8 cellular contexts compared by ENCODE assay signal in the genomic region with DNA sequence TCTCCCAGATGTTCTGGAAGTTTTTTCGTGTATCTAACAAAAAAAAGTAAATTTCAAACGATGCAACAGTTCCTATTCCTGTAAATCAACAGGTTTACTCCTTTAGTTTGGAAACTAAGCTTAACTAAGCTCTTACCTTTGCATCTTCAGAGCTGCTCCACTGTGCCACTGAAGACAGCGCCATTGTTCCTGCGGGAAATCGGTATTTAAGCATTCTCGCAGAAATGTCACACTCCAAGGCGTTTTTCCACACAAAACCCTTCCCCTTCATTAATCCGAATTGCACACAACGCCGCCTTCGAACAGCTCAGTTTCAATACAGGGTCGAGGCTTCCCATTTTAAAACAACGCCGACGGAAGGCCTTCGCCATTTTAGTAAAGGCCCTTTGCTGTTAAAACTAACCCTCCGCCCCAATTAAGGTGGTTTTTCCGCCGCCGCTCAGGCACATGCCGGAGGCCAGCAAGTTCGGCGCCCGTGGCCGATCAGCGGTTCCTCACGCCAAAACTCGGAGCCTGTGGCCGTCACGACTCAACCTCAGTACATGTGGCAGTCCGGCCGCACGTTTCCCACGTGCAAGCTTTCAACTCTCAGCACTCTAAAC. TPM values are rescaled to one million over a fixed set of nuclear protein-coding genes. Genes with fewer than 3 reads are reported as not detected.
A peak's percentile ranks its signal among the peaks of the same experiment; 100 is the strongest.
DNase-seq lines count a peak whose midpoint lies in the region; ATAC-seq and TF ChIP-seq lines count a peak whose summit lies in the region.

No MANE protein-coding gene starts in this region.

- peak overlapping the region; percentile 97 for H3K27ac Mint-ChIP-seq in CD4-positive, alpha-beta T cell
- peak overlapping the region; percentile 99 for H3K27ac Mint-ChIP-seq in mesothelial cell of epicardium

- no peaks in the 10 kb centered on the region for H3K27me3 Mint-ChIP-seq in CD4-positive, alpha-beta T cell
- H3K27me3 Mint-ChIP-seq in mesothelial cell of epicardium (ENCODE audit: low read depth), result peaks cover 1% of the 10 kb centered on the region

- intact Hi-C loops in CD4-positive, alpha-beta T cell (cut with DNase I, micrococcal nuclease), result loop anchor here (1.0 to 10.0 kb wide), 7 partner anchors 8 to 323 kb away; a partner anchor contains a TSS

- H3K4me3 ChIP-seq in LNCaP clone FGC (ENCODE audit: low read depth, low read length) (peak overlapping the region; percentile 77), choroid plexus epithelial cell (ENCODE audit: low read depth, low read length) (peak overlapping the region; percentile 92)

- peak overlapping the region; percentile 98 for H3K4me3 Mint-ChIP-seq in CD4-positive, alpha-beta T cell
- peak overlapping the region; percentile 98 for H3K4me3 Mint-ChIP-seq in mesothelial cell of epicardium

- H3K9me3 Mint-ChIP-seq in CD4-positive, alpha-beta T cell, result no peaks in the 10 kb centered on the region
- H3K9me3 Mint-ChIP-seq in mesothelial cell of epicardium, result peaks cover 5% of the 10 kb centered on the region

- peak; percentile 14 for ATAC-seq in CD4-positive, alpha-beta T cell (ENCODE audit: poor library complexity)

- H3K36me3 Mint-ChIP-seq in CD4-positive, alpha-beta T cell (ENCODE audit: low read depth), result peaks cover 57% of the 10 kb centered on the region
- H3K36me3 Mint-ChIP-seq in mesothelial cell of epicardium, result peaks cover 8% of the 10 kb centered on the region

- DNase-seq in CD4-positive, alpha-beta T cell, result no peak
- DNase-seq in LNCaP clone FGC (ENCODE audit: low read depth) (no peak), choroid plexus epithelial cell (ENCODE audit: low read depth) (no peak), mesothelial cell of epicardium (ENCODE audit: low spot score in 2 of 2, unreplicated experiment in 2 of 2) (no peak), UCSD-AML1 (lab: John Stamatoyannopoulos, UW; ENCODE audit: unreplicated experiment) (no peak), SHP77 treated with DMSO at 0.1 percent for 48 hours (lab: John Stamatoyannopoulos, UW) (no peak), iPS-NIHi7 (ENCODE audit: extremely low spot score) (no peak)
- DNase-seq in central memory CD4-positive, alpha-beta T cell, result no peak

- TF ChIP-seq CTCF in CD4-positive, alpha-beta T cell (IDR thresholded peaks at IDR 0.05), result no peak
- TF ChIP-seq CTCF in LNCaP clone FGC (IDR thresholded peaks at IDR 0.05; ENCODE audit: control insufficient read depth, extremely low read depth, insufficient read depth) (no peak), choroid plexus epithelial cell (conservative IDR thresholded peaks at IDR 0.05; ENCODE audit: low read depth, low read length) (no peak), mesothelial cell of epicardium (IDR thresholded peaks at IDR 0.05; ENCODE audit: unreplicated experiment) (no peak)

- no peaks in the 10 kb centered on the region for H3K9me3 ChIP-seq in CD4-positive, alpha-beta T cell (ENCODE audit: control insufficient read depth, low read length)

- CTCF ChIA-PET in CD4-positive, alpha-beta T cell (lab: Charles Lee), result interaction anchor here (0.8 to 3.0 kb wide), 7 partner anchors 8 to 147 kb away, joined by 3 to 14 read pairs (median 7); a partner anchor contains a TSS

- POLR2A ChIA-PET in CD4-positive, alpha-beta T cell (lab: Charles Lee), result interaction anchor here (0.6 to 5.8 kb wide), 30 partner anchors 8 to 1819 kb away, joined by 3 to 849 read pairs (median 5); a partner anchor contains a TSS

- no peaks in the 10 kb centered on the region for H3K27me3 ChIP-seq in CD4-positive, alpha-beta T cell (ENCODE audit: control insufficient read depth, insufficient read depth, low read length)

- peaks cover 58% of the 10 kb centered on the region for H3K4me1 Mint-ChIP-seq in CD4-positive, alpha-beta T cell (ENCODE audit: low read depth)
- peaks cover 46% of the 10 kb centered on the region for H3K4me1 Mint-ChIP-seq in mesothelial cell of epicardium

- H3K27ac ChIP-seq in CD4-positive, alpha-beta T cell (ENCODE audit: low read depth, low read length), result peak overlapping the region; percentile 94

RNA-seq across cellular contexts. Expression of a gene that starts 35.4 kb away (rescaled TPM):
- 10 to 100 TPM; 53.2 to 58.3 TPM for total RNA-seq in CD4-positive, alpha-beta T cell
- total RNA-seq in mesothelial cell of epicardium, result 127 to 129 TPM (median 129 TPM) in 3 replicates
